ENCODE assay signal across 8 cellular contexts in the genomic region with DNA sequence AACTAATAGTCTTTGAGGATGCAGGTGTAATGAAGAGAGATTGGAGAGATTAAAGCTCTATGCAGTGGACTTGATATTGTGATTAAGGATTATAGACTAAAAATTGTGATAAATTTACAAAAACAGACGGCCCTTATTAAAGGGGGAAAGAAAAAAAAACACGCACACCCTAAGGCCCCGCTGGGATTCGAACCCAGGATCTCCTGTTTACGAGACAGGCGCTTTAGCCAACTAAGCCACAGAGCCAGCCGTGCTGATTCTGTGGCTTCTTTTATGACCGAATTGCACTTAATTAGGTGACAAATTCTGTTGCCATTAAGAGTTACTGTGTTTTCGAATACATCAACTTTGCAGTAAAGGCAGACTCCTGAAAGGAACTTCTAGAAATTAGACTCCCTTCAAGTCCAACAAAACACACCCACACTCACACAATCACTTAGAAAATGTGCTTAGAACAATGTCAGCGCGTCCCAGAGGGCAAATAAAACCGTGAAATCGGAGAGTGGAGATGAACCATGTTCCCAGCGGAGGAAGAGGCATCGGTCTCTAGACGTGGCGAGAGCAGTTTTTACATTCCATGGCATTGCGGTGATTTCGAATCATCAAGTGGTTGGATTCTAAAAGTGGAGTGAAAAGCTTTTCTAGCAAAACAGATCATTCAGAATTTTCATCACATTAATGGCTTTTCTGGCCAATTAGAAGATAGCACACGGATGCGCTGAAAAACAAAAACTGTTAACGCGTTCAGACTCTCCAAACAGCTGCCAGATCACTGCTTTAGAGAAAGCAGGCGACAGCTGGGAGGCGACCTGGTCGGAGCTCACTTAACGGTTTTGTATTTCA.
DNase-seq lines count a peak whose midpoint lies in the region; ATAC-seq and TF ChIP-seq lines count a peak whose summit lies in the region.

No MANE protein-coding gene starts in this region.

- DNase-seq in AG08395 (ENCODE audit: low spot score) (peak; percentile 53), NCI-H2081 treated with DMSO at 0.1 percent for 48 hours (lab: John Stamatoyannopoulos, UW) (peak; percentile 69), endothelial cell (ENCODE audit: low spot score) (peak; percentile 74), suprapubic skin (ENCODE audit: low spot score in 2 of 2) (no peak)
- peak in 7 of 9 donors; percentile 16 to 63 (median 36) for DNase-seq in naive thymus-derived CD4-positive, alpha-beta T cell

- CTCF ChIA-PET in naive thymus-derived CD4-positive, alpha-beta T cell (lab: Charles Lee), result no interaction called here

- no peaks in the 10 kb centered on the region for H3K36me3 Mint-ChIP-seq in endothelial cell (ENCODE audit: low read depth, unreplicated experiment)
- peaks cover 0 to 4% (median 0%) of the 10 kb centered on the region in 5 donors for H3K36me3 Mint-ChIP-seq in naive thymus-derived CD4-positive, alpha-beta T cell

- 3% methylated on average over 27 of the region's 27 CpGs for WGBS in suprapubic skin

- peaks cover 5% of the 10 kb centered on the region for H3K4me1 Mint-ChIP-seq in endothelial cell (ENCODE audit: unreplicated experiment)
- peaks cover 3 to 15% (median 13%) of the 10 kb centered on the region in 7 donors for H3K4me1 Mint-ChIP-seq in naive thymus-derived CD4-positive, alpha-beta T cell

- TF ChIP-seq POLR2A in suprapubic skin (IDR thresholded peaks at IDR 0.05), result no peak

- no peaks in the 10 kb centered on the region for H3K36me3 ChIP-seq in naive thymus-derived CD4-positive, alpha-beta T cell (ENCODE audit: control insufficient read depth in 2 of 3, insufficient read depth in 3 of 3, low read length in 3 of 3)
- H3K36me3 ChIP-seq in suprapubic skin, result no peaks in the 10 kb centered on the region

- H3K4me1 ChIP-seq in naive thymus-derived CD4-positive, alpha-beta T cell (ENCODE audit: control insufficient read depth in 2 of 2, insufficient read depth in 2 of 2, low read length in 2 of 2), result peaks cover 0 to 7% of the 10 kb centered on the region in 2 donors
- H3K4me1 ChIP-seq in suprapubic skin, result peaks cover 6% of the 10 kb centered on the region

- POLR2A ChIA-PET in naive thymus-derived CD4-positive, alpha-beta T cell (lab: Charles Lee), result no interaction called here

- intact Hi-C loops in naive thymus-derived CD4-positive, alpha-beta T cell (cut with micrococcal nuclease), result no loop called here

- H3K9me3 Mint-ChIP-seq in endothelial cell (ENCODE audit: unreplicated experiment), result no peaks in the 10 kb centered on the region
- H3K9me3 Mint-ChIP-seq in naive thymus-derived CD4-positive, alpha-beta T cell, result peaks cover 0 to 2% (median 0%) of the 10 kb centered on the region in 11 donors

- H3K27ac ChIP-seq in VCaP, result peak overlapping the region; percentile 37
- H3K27ac ChIP-seq in naive thymus-derived CD4-positive, alpha-beta T cell (ENCODE audit: low read depth, low read length), result no peak overlapping the region
- no peak overlapping the region for H3K27ac ChIP-seq in suprapubic skin

- peaks cover 11% of the 10 kb centered on the region for H3K27me3 Mint-ChIP-seq in endothelial cell (ENCODE audit: unreplicated experiment)
- peaks cover 51 to 83% (median 56%) of the 10 kb centered on the region in 5 donors for H3K27me3 Mint-ChIP-seq in naive thymus-derived CD4-positive, alpha-beta T cell

- no peak for TF ChIP-seq EP300 in suprapubic skin (IDR thresholded peaks at IDR 0.05)

- TF ChIP-seq CTCF in VCaP (conservative IDR thresholded peaks at IDR 0.05), result no peak
- no peak for TF ChIP-seq CTCF in endothelial cell (IDR thresholded peaks at IDR 0.05; ENCODE audit: unreplicated experiment)
- TF ChIP-seq CTCF in suprapubic skin (IDR thresholded peaks at IDR 0.05), result no peak

- H3K27ac Mint-ChIP-seq in endothelial cell (ENCODE audit: unreplicated experiment), result peak overlapping the region; percentile 59
- peak overlapping the region in 5 of 9 donors; percentile 0 to 83 (median 10) for H3K27ac Mint-ChIP-seq in naive thymus-derived CD4-positive, alpha-beta T cell

- peak overlapping the region; percentile 94 for H3K4me3 Mint-ChIP-seq in endothelial cell (ENCODE audit: unreplicated experiment)
- peak overlapping the region; percentile 54 to 95 (median 86) for H3K4me3 Mint-ChIP-seq in naive thymus-derived CD4-positive, alpha-beta T cell

- peak; percentile 48 for ATAC-seq in GM18517 (IDR thresholded peaks at IDR 0.05; ENCODE audit: unreplicated experiment)
- no peak for ATAC-seq in naive thymus-derived CD4-positive, alpha-beta T cell
- ATAC-seq in HG03095 (IDR thresholded peaks at IDR 0.05; ENCODE audit: unreplicated experiment), result no peak

- H3K4me3 ChIP-seq in naive thymus-derived CD4-positive, alpha-beta T cell (ENCODE audit: low read length), result peak overlapping the region; percentile 14
- H3K4me3 ChIP-seq in suprapubic skin, result peak overlapping the region; percentile 39

- H3K9me3 ChIP-seq in naive thymus-derived CD4-positive, alpha-beta T cell (ENCODE audit: control insufficient read depth in 2 of 3, low read length in 3 of 3), result no peaks in the 10 kb centered on the region
- no peaks in the 10 kb centered on the region for H3K9me3 ChIP-seq in suprapubic skin

- peaks cover 0 to 15% of the 10 kb centered on the region in 2 donors for H3K27me3 ChIP-seq in naive thymus-derived CD4-positive, alpha-beta T cell (ENCODE audit: control insufficient read depth in 2 of 2, insufficient read depth in 2 of 2, low read length in 2 of 2)
- peaks cover 41% of the 10 kb centered on the region for H3K27me3 ChIP-seq in suprapubic skin

Comparison
In these comparisons a context has a peak if more than half of its experiments do, and no peak if none do; other contexts are left out.
1. DNase-seq: peak in AG08395 (single experiment), NCI-H2081 treated with DMSO at 0.1 percent for 48 hours (single experiment), endothelial cell (single experiment) and naive thymus-derived CD4-positive, alpha-beta T cell (7 of 9); none in suprapubic skin (0 of 2).